ENCODE assay signal across 12 cellular contexts in the genomic region with DNA sequence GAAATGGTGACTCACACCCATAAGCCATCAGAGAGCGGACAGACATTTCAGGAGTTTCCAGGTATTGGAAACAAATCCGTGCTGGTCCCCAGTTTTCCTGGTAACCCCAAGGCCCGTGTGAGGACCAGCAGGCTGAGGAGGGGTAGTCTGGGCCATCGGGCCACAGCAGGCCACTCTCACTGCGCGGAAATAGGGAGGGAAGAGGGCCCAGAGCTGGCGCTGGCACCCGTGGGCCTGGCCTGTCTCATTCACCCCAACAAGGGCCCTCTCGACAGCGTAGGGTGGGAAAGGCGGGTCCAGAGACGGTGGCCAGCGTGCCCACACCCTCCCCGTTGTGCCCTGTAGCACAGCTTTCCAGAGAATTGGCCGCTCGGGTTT. TPM values are rescaled to one million over a fixed set of nuclear protein-coding genes. Genes with fewer than 3 reads are reported as not detected.
DNase-seq lines count a peak whose midpoint lies in the region; ATAC-seq lines count a peak whose summit lies in the region.
"Had no signal": no experiment of that assay in that cellular context is flagged by ENCODE, and none has a peak within 500 bp of the region (broad histone marks: within the 10 kb centered on the region; RNA-seq: fewer than 3 reads in every experiment).

No MANE protein-coding gene starts in this region.

- peaks cover 4% of the 10 kb centered on the region for H3K4me1 Mint-ChIP-seq in T-helper 17 cell
- no peaks in the 10 kb centered on the region for H3K4me1 Mint-ChIP-seq in effector memory CD8-positive, alpha-beta T cell (ENCODE audit: low read depth in 2 of 2)

- H3K27me3 Mint-ChIP-seq in T-helper 17 cell, result peaks cover 15% of the 10 kb centered on the region
- H3K27me3 Mint-ChIP-seq in effector memory CD8-positive, alpha-beta T cell, result peaks cover 8 to 43% of the 10 kb centered on the region in 2 donors

- H2BK120ac ChIP-seq in mesenchymal stem cell (ENCODE audit: low read depth, low read length), result no peak overlapping the region

- no peak overlapping the region for H2BK12ac ChIP-seq in mesenchymal stem cell (ENCODE audit: low read length in 2 of 2)

- H3K9me3 ChIP-seq in T-helper 17 cell (ENCODE audit: control insufficient read depth, low read length, poor library complexity, severe bottlenecking), result no peaks in the 10 kb centered on the region
- H3K9me3 ChIP-seq in mesenchymal stem cell (ENCODE audit: control insufficient read depth, low read length), result no peaks in the 10 kb centered on the region

- H3K27ac ChIP-seq in mesenchymal stem cell (ENCODE audit: low read length, poor library complexity, severe bottlenecking), result no peak overlapping the region
- H3K27ac ChIP-seq: SK-N-MC, VCaP had no signal

- no peak overlapping the region for H4K8ac ChIP-seq in mesenchymal stem cell (ENCODE audit: low read length)

- DNase-seq in T-helper 17 cell (no peak), mesenchymal stem cell (no peak), epidermal melanocyte (ENCODE audit: insufficient read length, low spot score) (no peak)
- DNase-seq in effector memory CD8-positive, alpha-beta T cell, result no peak
- DNase-seq: stimulated activated naive CD4-positive, alpha-beta T cell treated with Interleukin-2 at 50 U/mL for 16 hours had no signal

- H3K9me3 Mint-ChIP-seq in effector memory CD8-positive, alpha-beta T cell, result no peaks in the 10 kb centered on the region
- H3K9me3 Mint-ChIP-seq: natural killer cell treated with Interleukin-12 subunit alpha and Interleukin-12 subunit beta and Interleukin-15 and Interleukin-18, amount 100 ng/mL, for 72 hours had no signal

- H3K23ac ChIP-seq in mesenchymal stem cell (ENCODE audit: low read length in 2 of 2), result no peak overlapping the region

- no peak overlapping the region for H2BK5ac ChIP-seq in mesenchymal stem cell (ENCODE audit: low read depth, low read length, poor library complexity, severe bottlenecking)

- peak overlapping the region; percentile 65 for H3K9ac ChIP-seq in mesenchymal stem cell (ENCODE audit: low read length)

- peaks cover 22% of the 10 kb centered on the region for H3K4me1 ChIP-seq in mesenchymal stem cell (ENCODE audit: control insufficient read depth, insufficient read depth, low read depth, low read length)

- WGBS in mesenchymal stem cell, result 29% methylated on average over 16 of the region's 16 CpGs

- H3K4me2 ChIP-seq in mesenchymal stem cell (ENCODE audit: low read length, poor library complexity, severe bottlenecking), result no peak overlapping the region

- H4K91ac ChIP-seq in mesenchymal stem cell (ENCODE audit: low read length), result no peak overlapping the region

- no peak overlapping the region for H2AK5ac ChIP-seq in mesenchymal stem cell (ENCODE audit: low read length, severe bottlenecking)

- no peaks in the 10 kb centered on the region for H3K36me3 Mint-ChIP-seq in T-helper 17 cell (ENCODE audit: low read depth)
- no peaks in the 10 kb centered on the region for H3K36me3 Mint-ChIP-seq in effector memory CD8-positive, alpha-beta T cell (ENCODE audit: insufficient read depth)
- H3K36me3 Mint-ChIP-seq: natural killer cell treated with Interleukin-12 subunit alpha and Interleukin-12 subunit beta and Interleukin-15 and Interleukin-18, amount 100 ng/mL, for 72 hours had no signal

- H3K4ac ChIP-seq in mesenchymal stem cell (ENCODE audit: low read depth in 1 of 2, low read length in 2 of 2), result no peak overlapping the region

- no peak overlapping the region for H3K4me3 Mint-ChIP-seq in T-helper 17 cell
- no peak overlapping the region for H3K4me3 Mint-ChIP-seq in effector memory CD8-positive, alpha-beta T cell
- H3K4me3 Mint-ChIP-seq: natural killer cell treated with Interleukin-12 subunit alpha and Interleukin-12 subunit beta and Interleukin-15 and Interleukin-18, amount 100 ng/mL, for 72 hours had no signal

- no peak overlapping the region for H3K18ac ChIP-seq in mesenchymal stem cell (ENCODE audit: low read depth in 1 of 2, low read length in 2 of 2)

- H3K79me1 ChIP-seq in mesenchymal stem cell (replicated peaks; ENCODE audit: low read length, poor library complexity, severe bottlenecking), result no peaks in the 10 kb centered on the region

- ATAC-seq in GM19023 (IDR thresholded peaks at IDR 0.05; ENCODE audit: unreplicated experiment) (peak; percentile 24), HG02885 (IDR thresholded peaks at IDR 0.05; ENCODE audit: poor library complexity, unreplicated experiment) (peak; percentile 13), T-helper 17 cell (peak; percentile 16), HG03439 (IDR thresholded peaks at IDR 0.05; ENCODE audit: unreplicated experiment) (no peak), HG03095 (IDR thresholded peaks at IDR 0.05; ENCODE audit: unreplicated experiment) (no peak)
- ATAC-seq in effector memory CD8-positive, alpha-beta T cell (replicated peaks), result no peak

- no peak overlapping the region for H3K27ac Mint-ChIP-seq in T-helper 17 cell
- H3K27ac Mint-ChIP-seq in effector memory CD8-positive, alpha-beta T cell, result no peak overlapping the region
- H3K27ac Mint-ChIP-seq: natural killer cell treated with Interleukin-12 subunit alpha and Interleukin-12 subunit beta and Interleukin-15 and Interleukin-18, amount 100 ng/mL, for 72 hours had no signal

- no peak overlapping the region for H2BK15ac ChIP-seq in mesenchymal stem cell (ENCODE audit: low read depth, poor library complexity, severe bottlenecking)

- peak overlapping the region in 1 of 2 experiments; percentile 20 for H3K14ac ChIP-seq in mesenchymal stem cell (ENCODE audit: low read length in 2 of 2)

- H3K27me3 ChIP-seq in mesenchymal stem cell (ENCODE audit: control insufficient read depth in 1 of 2, insufficient read depth in 1 of 2, low read length in 2 of 2), result peaks cover 0 to 18% of the 10 kb centered on the region in 2 experiments

- no peak overlapping the region for H2AFZ ChIP-seq in mesenchymal stem cell (ENCODE audit: low read depth, low read length)

- H3K4me3 ChIP-seq in mesenchymal stem cell (ENCODE audit: insufficient read depth in 1 of 2, low read depth in 1 of 2, low read length in 2 of 2), result no peak overlapping the region
- H3K4me3 ChIP-seq: SK-N-MC had no signal

- peaks cover 0 to 18% of the 10 kb centered on the region in 2 experiments for H3K36me3 ChIP-seq in mesenchymal stem cell (ENCODE audit: control insufficient read depth in 1 of 2, insufficient read depth in 2 of 2, low read depth in 1 of 2, low read length in 2 of 2)

RNA-seq across cellular contexts. Expression of a gene that starts 13.6 kb away (rescaled TPM):
- total RNA-seq in T-helper 17 cell, result 10 to 100 TPM; 19.1 to 19.8 TPM
- polyA plus RNA-seq in mesenchymal stem cell (2013, experiment 1 of 2), result 10.7 TPM
- 11.0 TPM for polyA plus RNA-seq in mesenchymal stem cell (2013, experiment 2 of 2)

Comparison
In these comparisons a context has a peak if more than half of its experiments do, and no peak if none do; other contexts are left out.
1. ATAC-seq: peak in GM19023 (single experiment), HG02885 (single experiment) and T-helper 17 cell (single experiment); none in HG03439 (single experiment), effector memory CD8-positive, alpha-beta T cell (single experiment) and HG03095 (single experiment).